ENCODE assay signal across 15 cellular contexts in genomic region chr13:30049692-30050091, GRCh38.
DNase-seq lines count a peak whose midpoint lies in the region; TF ChIP-seq lines count a peak whose summit lies in the region.
"Had no signal": no experiment of that assay in that cellular context is flagged by ENCODE, and none has a peak within 500 bp of the region (broad histone marks: within the 10 kb centered on the region; RNA-seq: fewer than 3 reads in every experiment).

No MANE protein-coding gene starts in this region.

- DNase-seq in stimulated activated CD4-positive, alpha-beta T cell treated with anti-CD3 and anti-CD28 coated beads, Interleukin-15, amount 100 ng/mL, for 24 hours: peak; percentile 2
- DNase-seq in stimulated activated CD4-positive, alpha-beta T cell treated with anti-CD3 and anti-CD28 coated beads, Interleukin-12 subunit alpha, Interleukin-12 subunit beta, amount 100 ng/mL, for 4 hours: no peak
- DNase-seq in RKO (ENCODE audit: low spot score) (peak; percentile 30), epithelial cell of esophagus (ENCODE audit: low read depth) (peak; percentile 78), NCI-H2029 (lab: John Stamatoyannopoulos, UW) (no peak), prostate gland (ENCODE audit: low spot score) (no peak), epidermal melanocyte (ENCODE audit: insufficient read length, low spot score) (no peak)
- DNase-seq: activated CD8-positive, alpha-beta memory T cell treated with anti-CD3 and anti-CD28 coated beads for 24 hours; activated naive CD4-positive, alpha-beta T cell treated with Interleukin-2 at 50 U/mL for 16 hours; BE2C; naive thymus-derived CD4-positive, alpha-beta T cell; NCI-H1417; NCI-H2227 treated with DMSO at 0.1 percent for 48 hours; psoas muscle; SJCRH30 had no signal

- WGBS in prostate gland: 83% methylated on average over 5 of the region's 5 CpGs

- intact Hi-C loops in prostate gland (cut with DNase I): no loop called here

- no peaks in the 10 kb centered on the region for H3K9me3 ChIP-seq in prostate gland
- H3K9me3 ChIP-seq: BE2C, psoas muscle, SJCRH30 had no signal

- TF ChIP-seq CTCF in epithelial cell of esophagus (IDR thresholded peaks at IDR 0.05; ENCODE audit: insufficient read depth, low read depth, low read length, missing control alignments) (no peak), prostate gland (IDR thresholded peaks at IDR 0.05) (no peak)

- H3K36me3 ChIP-seq in prostate gland: no peaks in the 10 kb centered on the region
- H3K36me3 ChIP-seq: BE2C, SJCRH30 had no signal

- H3K4me1 ChIP-seq in prostate gland (replicated peaks): no peaks in the 10 kb centered on the region
- H3K4me1 ChIP-seq: BE2C, psoas muscle had no signal

- H3K27ac ChIP-seq in prostate gland: no peak overlapping the region
- H3K27ac ChIP-seq: psoas muscle, SJCRH30 had no signal

- no peak overlapping the region for H3K4me3 ChIP-seq in epithelial cell of esophagus (ENCODE audit: low read length)
- H3K4me3 ChIP-seq in prostate gland: no peak overlapping the region
- H3K4me3 ChIP-seq: psoas muscle, SJCRH30 had no signal

- H3K27me3 ChIP-seq in prostate gland (replicated peaks; ENCODE audit: insufficient read depth): no peaks in the 10 kb centered on the region
- H3K27me3 ChIP-seq: BE2C had no signal

- TF ChIP-seq POLR2A in prostate gland (IDR thresholded peaks at IDR 0.05): no peak

Comparison
In these comparisons a context has a peak if more than half of its experiments do, and no peak if none do; other contexts are left out.
1. DNase-seq: peak in stimulated activated CD4-positive, alpha-beta T cell treated with anti-CD3 and anti-CD28 coated beads, Interleukin-15, amount 100 ng/mL, for 24 hours (single experiment), RKO (single experiment) and epithelial cell of esophagus (single experiment); none in stimulated activated CD4-positive, alpha-beta T cell treated with anti-CD3 and anti-CD28 coated beads, Interleukin-12 subunit alpha, Interleukin-12 subunit beta, amount 100 ng/mL, for 4 hours (single experiment), NCI-H2029 (single experiment), prostate gland (single experiment) and epidermal melanocyte (single experiment).